In genomic region chr7:43647772-43648643, GRCh38 we compare ENCODE assay signal across 8 cellular contexts.
DNase-seq lines count a peak whose midpoint lies in the region; ATAC-seq and TF ChIP-seq lines count a peak whose summit lies in the region.

No MANE protein-coding gene starts in this region.

- intact Hi-C loops in right cardiac atrium (cut with DNase I) = no loop called here

- TF ChIP-seq POLR2A in GM19099 (IDR thresholded peaks at IDR 0.05; ENCODE audit: extremely low read depth, insufficient read length, low read depth) = peak; percentile 39

- peaks cover 41% of the 10 kb centered on the region for H3K36me3 ChIP-seq in BE2C
- H3K36me3 ChIP-seq in RWPE2 (ENCODE audit: low read depth) = peaks cover 47% of the 10 kb centered on the region

- in situ Hi-C loops in astrocyte of the cerebellum (cut with HindIII; ENCODE audit: low sequenced_read_pairs) = loop anchor here (5.0 kb wide), 1 partner anchor 61 kb away; no protein-coding TSS in a partner anchor

- TF ChIP-seq CTCF in BE2C (IDR thresholded peaks at IDR 0.05; ENCODE audit: low read depth, low read length) (no peak), RWPE2 (IDR thresholded peaks at IDR 0.05; ENCODE audit: poor library complexity, severe bottlenecking) (no peak), astrocyte of the cerebellum (IDR thresholded peaks at IDR 0.05; ENCODE audit: low read depth, low read length, missing control alignments) (no peak)

- H3K4me1 ChIP-seq in BE2C (peaks cover 18% of the 10 kb centered on the region), RWPE2 (ENCODE audit: insufficient read depth, poor library complexity, severe bottlenecking) (peaks cover 55% of the 10 kb centered on the region), right cardiac atrium (ENCODE audit: control insufficient read depth, insufficient read depth, low read length) (peaks cover 30% of the 10 kb centered on the region)

- H3K9me3 ChIP-seq in BE2C (no peaks in the 10 kb centered on the region), RWPE2 (ENCODE audit: severe bottlenecking) (no peaks in the 10 kb centered on the region), right cardiac atrium (ENCODE audit: control insufficient read depth, low read length) (no peaks in the 10 kb centered on the region)

- H3K27me3 ChIP-seq in BE2C (no peaks in the 10 kb centered on the region), RWPE2 (ENCODE audit: insufficient read depth, poor library complexity, severe bottlenecking) (no peaks in the 10 kb centered on the region), right cardiac atrium (ENCODE audit: control insufficient read depth, insufficient read depth) (no peaks in the 10 kb centered on the region)

- no peak overlapping the region for H3K4me3 ChIP-seq in BE2C (ENCODE audit: low read depth, low read length)
- no peak overlapping the region for H3K4me3 ChIP-seq in RWPE2 (ENCODE audit: severe bottlenecking)
- peak overlapping the region; percentile 17 for H3K4me3 ChIP-seq in astrocyte of the cerebellum (ENCODE audit: low read depth, low read length)
- no peak overlapping the region for H3K4me3 ChIP-seq in right cardiac atrium (ENCODE audit: low read length)

- DNase-seq in BE2C = peak; percentile 64
- DNase-seq in HT1080 (ENCODE audit: low read depth) = peak; percentile 99
- DNase-seq in RWPE2 (ENCODE audit: low spot score) = peak; percentile 80
- peak; percentile 100 for DNase-seq in astrocyte of the cerebellum (ENCODE audit: low read depth)
- DNase-seq in right cardiac atrium = peak; percentile 69 to 85 (median 83)
- peak; percentile 99 for DNase-seq in renal cortical epithelial cell (ENCODE audit: low read depth)
- DNase-seq in NCI-H146 treated with DMSO at 0.1 percent for 48 hours (lab: John Stamatoyannopoulos, UW; ENCODE audit: unreplicated experiment) = no peak

- 8% methylated on average over 9 of the region's 9 CpGs for WGBS in right cardiac atrium

- ATAC-seq in RWPE2 (ENCODE audit: low read depth) (peak; percentile 78), right cardiac atrium (peak; percentile 80 to 84)

- H3K27ac ChIP-seq in RWPE2 (ENCODE audit: poor library complexity, severe bottlenecking) (peak overlapping the region; percentile 99), right cardiac atrium (ENCODE audit: low read length) (peak overlapping the region; percentile 88)
